ENCODE assay signal across 1 cellular context in genomic region chr11:61690706-61691377, GRCh38.
TF ChIP-seq lines count a peak whose summit lies in the region.

No MANE protein-coding gene starts in this region.

TF ChIP-seq in GM23338, 12 proteins besides CTCF, POLR2A, EP300 and RAD21 (continued from another document):
- no peak for TF ChIP-seq ZNF462 (CRISPR knock-in tag; IDR thresholded peaks at IDR 0.05)
- no peak for TF ChIP-seq EZH2phosphoT487 (IDR thresholded peaks at IDR 0.05; ENCODE audit: unreplicated experiment)
- no peak for TF ChIP-seq ETS1 (IDR thresholded peaks at IDR 0.05)
- no peak for TF ChIP-seq CREB1 (CRISPR knock-in tag; IDR thresholded peaks at IDR 0.05; ENCODE audit: low read depth)
